ENCODE assay signal across 8 cellular contexts in the genomic region with DNA sequence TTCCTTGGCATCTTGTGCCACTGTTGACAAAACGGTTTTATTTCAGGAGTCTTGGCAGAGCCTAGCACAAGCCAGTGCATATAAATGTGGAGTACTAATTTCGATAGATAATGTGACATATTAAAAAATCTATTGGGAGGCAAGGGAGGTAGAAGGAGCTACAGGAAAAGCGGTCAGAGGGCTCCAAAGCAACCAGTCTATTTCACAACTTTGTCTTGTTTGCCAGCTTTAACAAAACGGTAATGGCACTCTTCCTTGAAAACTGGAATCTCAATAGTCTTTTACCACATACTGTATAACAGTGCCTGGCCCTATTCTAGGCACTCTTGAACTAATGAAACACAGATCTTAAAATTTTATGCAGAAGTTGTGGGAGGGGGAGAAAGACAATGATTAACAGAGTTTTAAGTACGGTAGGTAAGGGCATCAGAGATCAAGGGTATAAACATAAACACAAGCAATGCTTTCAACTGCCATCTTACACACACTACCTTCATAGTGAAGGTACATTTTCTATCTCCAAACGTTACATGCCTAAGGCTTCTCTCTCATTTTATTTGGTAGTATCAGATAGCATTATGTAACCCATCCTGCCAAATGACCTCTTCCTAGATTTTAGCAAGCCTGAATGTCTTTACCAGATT. TPM values are rescaled to one million over a fixed set of nuclear protein-coding genes. Genes with fewer than 3 reads are reported as not detected.
DNase-seq lines count a peak whose midpoint lies in the region; ATAC-seq, FAIRE-seq and TF ChIP-seq lines count a peak whose summit lies in the region.

No MANE protein-coding gene starts in this region.

- WGBS in esophagus muscularis mucosa = 10% methylated on average over 6 of the region's 6 CpGs
- WGBS in prostate gland = 6% methylated on average over 6 of the region's 6 CpGs

- TF ChIP-seq EP300 in esophagus muscularis mucosa (IDR thresholded peaks at IDR 0.05) = no peak

- intact Hi-C loops in Panc1 (cut with micrococcal nuclease; ENCODE audit: unreplicated experiment) (no loop called here), esophagus muscularis mucosa (cut with DNase I) (no loop called here), prostate gland (cut with DNase I) (loop anchor here (10.0 kb wide), 3 partner anchors 189 to 1909 kb away; partner anchors contain the start of genes NT5E and RARS2)

- TF ChIP-seq POLR2A in GM12891 (IDR thresholded peaks at IDR 0.05; ENCODE audit: low read depth, low read length) = no peak
- no peak for TF ChIP-seq POLR2A in esophagus muscularis mucosa (IDR thresholded peaks at IDR 0.05; ENCODE audit: low read depth)
- TF ChIP-seq POLR2A in prostate gland (IDR thresholded peaks at IDR 0.05) = no peak

- H3K27me3 ChIP-seq in Panc1 (ENCODE audit: control insufficient read depth, insufficient read depth, low read length) (no peaks in the 10 kb centered on the region), esophagus muscularis mucosa (no peaks in the 10 kb centered on the region), prostate gland (replicated peaks; ENCODE audit: insufficient read depth) (no peaks in the 10 kb centered on the region)

- peaks cover 26% of the 10 kb centered on the region for H3K4me1 ChIP-seq in Panc1 (ENCODE audit: control insufficient read depth, insufficient read depth, low read length)
- H3K4me1 ChIP-seq in esophagus muscularis mucosa = peaks cover 21 to 57% (median 49%) of the 10 kb centered on the region in 4 donors
- H3K4me1 ChIP-seq in prostate gland (replicated peaks) = no peaks in the 10 kb centered on the region

- CTCF ChIA-PET in Panc1 (lab: Charles Lee) = no interaction called here

- no peaks in the 10 kb centered on the region for H3K9me3 ChIP-seq in Panc1 (ENCODE audit: control insufficient read depth, insufficient read depth, low read depth, low read length)
- no peaks in the 10 kb centered on the region for H3K9me3 ChIP-seq in esophagus muscularis mucosa
- no peaks in the 10 kb centered on the region for H3K9me3 ChIP-seq in prostate gland

- no TSS peak for BruUV-seq in Panc1 (replicated peaks; lab: Mats Ljungman, UMichigan)

- peak overlapping the region; percentile 95 for H3K27ac ChIP-seq in Panc1 (ENCODE audit: low read length)
- peak overlapping the region; percentile 32 to 92 (median 90) for H3K27ac ChIP-seq in esophagus muscularis mucosa (replicated peaks in 1 of 4)
- no peak overlapping the region for H3K27ac ChIP-seq in prostate gland

- ATAC-seq in Panc1 = no peak

- DNase-seq in GM12891 (ENCODE audit: insufficient read length, low spot score) (no peak), Panc1 (ENCODE audit: low read depth, low spot score) (no peak), esophagus muscularis mucosa (ENCODE audit: extremely low spot score) (no peak), prostate gland (ENCODE audit: low spot score) (no peak), NCI-H2227 treated with DMSO at 0.1 percent for 48 hours (lab: John Stamatoyannopoulos, UW) (no peak), AG08395 (ENCODE audit: low spot score) (no peak), NCI-H2107 (lab: John Stamatoyannopoulos, UW) (no peak), A172 (ENCODE audit: low spot score) (no peak)

- H3K36me3 ChIP-seq in Panc1 (ENCODE audit: control insufficient read depth, insufficient read depth, low read length) = peaks cover 16% of the 10 kb centered on the region
- peaks cover 0 to 13% (median 3%) of the 10 kb centered on the region in 4 donors for H3K36me3 ChIP-seq in esophagus muscularis mucosa
- H3K36me3 ChIP-seq in prostate gland = no peaks in the 10 kb centered on the region

- TF ChIP-seq CTCF in Panc1 (IDR thresholded peaks at IDR 0.05) (no peak), esophagus muscularis mucosa (IDR thresholded peaks at IDR 0.05) (no peak), prostate gland (IDR thresholded peaks at IDR 0.05) (no peak)

- peak overlapping the region; percentile 70 to 96 for H3K4me3 ChIP-seq in Panc1 (ENCODE audit: low read depth in 2 of 2, low read length in 2 of 2)
- H3K4me3 ChIP-seq in esophagus muscularis mucosa = peak overlapping the region; percentile 75 to 85 (median 78)
- peak overlapping the region; percentile 82 to 93 for H3K4me3 ChIP-seq in prostate gland

- FAIRE-seq in GM12891 (lab: Jason Lieb, UNC) = no peak

- POLR2A ChIA-PET in Panc1 (lab: Charles Lee) = interaction anchor here (1.5 kb wide), 1 partner anchor 33 kb away, joined by 4 read pairs; the partner anchor contains the start of gene SYNCRIP

- in situ Hi-C loops in Panc1 (cut with HindIII; ENCODE audit: low pct_unique_long_range_greater_than_20kb, low sequenced_read_pairs) = no loop called here

TF ChIP-seq in GM12891, 5 proteins besides CTCF, POLR2A, EP300 and RAD21:
- no peak for TF ChIP-seq TAF1 (IDR thresholded peaks at IDR 0.05; ENCODE audit: low read depth, low read length)
- peak; percentile 45; the same call in 1 of the 2 replicates for TF ChIP-seq POLR2AphosphoS5 (IDR thresholded peaks at IDR 0.05; ENCODE audit: low read depth, low read length)
- TF ChIP-seq PAX5 (IDR thresholded peaks at IDR 0.05; ENCODE audit: insufficient read depth, low read length, severe bottlenecking) = no peak

RNA-seq across cellular contexts. Expression of gene SYNCRIP, which starts 33.5 kb away (rescaled TPM):
- polyA plus RNA-seq in GM12891 (2012; ENCODE audit: low read depth, missing spikeins) = 63.3 TPM
- total RNA-seq in Panc1 (2021; ENCODE audit: unreplicated experiment) (141 TPM), esophagus muscularis mucosa (10 to 100 TPM; 74.4 to 88.1 (median 80.7) TPM), prostate gland (10 to 100 TPM; 46.1 to 49.7 TPM)
- polyA plus RNA-seq in Panc1 (2012; ENCODE audit: insufficient read length) = 86.3 TPM
- 124 and 148 TPM in 2 replicates for total RNA-seq in A172 (2014; rRNA removed; shearing (Covaris generic))

Comparison
In these comparisons a context has a peak if more than half of its experiments do, and no peak if none do; other contexts are left out.
1. H3K27ac ChIP-seq: peak in Panc1 (single experiment) and esophagus muscularis mucosa (4 of 4); none in prostate gland (0 of 2).
2. Peak in every context shown above with its lines, with median percentiles within 50 percentile points of each other: H3K4me3 ChIP-seq.